1 cellular context compared by ENCODE assay signal in genomic region chr16:53434436-53435065, GRCh38.
A peak's percentile ranks its signal among the peaks of the same experiment; 100 is the strongest.
TF ChIP-seq lines count a peak whose summit lies in the region.

Gene RBL2, plus strand, starts transcription at chr16:53434471. Its CDS starts 86 bp downstream, at chr16:53434557.

TF ChIP-seq in GM12878, 131 proteins besides CTCF, POLR2A, EP300 and RAD21 (continued from another document and continues in another):
- TF ChIP-seq REST (IDR thresholded peaks at IDR 0.05; ENCODE audit: low read depth, low read length), result no peak
- TF ChIP-seq ZNF592 (IDR thresholded peaks at IDR 0.05), result no peak
- no peak for TF ChIP-seq SREBF2 (IDR thresholded peaks at IDR 0.05; ENCODE audit: low read length)
- peak; percentile 72; the same call in 1 of the 2 replicates for TF ChIP-seq ASH2L (IDR thresholded peaks at IDR 0.05; ENCODE audit: borderline replicate concordance, low read depth)
- TF ChIP-seq ZBED1 (IDR thresholded peaks at IDR 0.05; ENCODE audit: borderline replicate concordance), result no peak
- TF ChIP-seq GATAD2B (conservative IDR thresholded peaks at IDR 0.05; ENCODE audit: low read depth), result peak; percentile 95
- no peak; the same call in 1 of the 2 replicates for TF ChIP-seq SIN3A (IDR thresholded peaks at IDR 0.05; ENCODE audit: low read depth, low read length)
- TF ChIP-seq RB1 (IDR thresholded peaks at IDR 0.05; ENCODE audit: borderline replicate concordance), result 0 out of 2 replicates have a peak, but pooled peaks have one; percentile 66
- TF ChIP-seq HDAC6 (IDR thresholded peaks at IDR 0.05; ENCODE audit: unreplicated experiment), result no peak
- 0 out of 2 replicates have a peak, but pooled peaks have one; percentile 4 for TF ChIP-seq NBN (IDR thresholded peaks at IDR 0.05)
- peak; percentile 46; the same call in 1 of the 2 replicates for TF ChIP-seq SPI1 (IDR thresholded peaks at IDR 0.05; ENCODE audit: borderline replicate concordance, insufficient read depth, low read depth, low read length)
- TF ChIP-seq ZZZ3 (IDR thresholded peaks at IDR 0.05; ENCODE audit: control insufficient read depth, insufficient read length, low read depth), result no peak
- no peak for TF ChIP-seq EED (IDR thresholded peaks at IDR 0.05; ENCODE audit: low read depth)
- no peak for TF ChIP-seq SMAD1 (IDR thresholded peaks at IDR 0.05; ENCODE audit: low read depth, partially characterized antibody)
- TF ChIP-seq ZNF274 (IDR thresholded peaks at IDR 0.05; ENCODE audit: insufficient read depth, insufficient read length), result no peak
- no peak for TF ChIP-seq USF1 (IDR thresholded peaks at IDR 0.05; ENCODE audit: borderline replicate concordance, extremely low read length, insufficient read depth, low read depth, low read length)
- no peak for TF ChIP-seq PRDM15 (CRISPR knock-in tag; IDR thresholded peaks at IDR 0.05)
- TF ChIP-seq ZNF24 (IDR thresholded peaks at IDR 0.05), result peak; percentile 50; the same call in 1 of the 2 replicates
- TF ChIP-seq MYB (IDR thresholded peaks at IDR 0.05; ENCODE audit: borderline replicate concordance, low read depth, low read length), result no peak
- no peak for TF ChIP-seq JUNB (IDR thresholded peaks at IDR 0.05)
- no peak for TF ChIP-seq ZNF622 (IDR thresholded peaks at IDR 0.05)
- TF ChIP-seq FOS (IDR thresholded peaks at IDR 0.05; ENCODE audit: borderline replicate concordance, extremely low read depth, insufficient read length), result no peak
- peak; percentile 13; the same call in 1 of the 2 replicates for TF ChIP-seq CHD2 (IDR thresholded peaks at IDR 0.05; ENCODE audit: borderline replicate concordance, low read depth, low read length)
- TF ChIP-seq BHLHE40 (IDR thresholded peaks at IDR 0.05; ENCODE audit: borderline replicate concordance in 1 of 2, low read depth in 2 of 2, low read length in 1 of 2), result peak in 1 of 2 experiments; percentile 64; a peak in 2 of 4 replicates
- TF ChIP-seq SP1 (IDR thresholded peaks at IDR 0.05; ENCODE audit: low read depth, low read length), result peak; percentile 7
- no peak; the same call in 1 of the 2 replicates for TF ChIP-seq ZNF217 (IDR thresholded peaks at IDR 0.05)
- TF ChIP-seq IKZF1 (conservative IDR thresholded peaks at IDR 0.05), result peak; percentile 98
- peak; percentile 75 for TF ChIP-seq ZNF687 (IDR thresholded peaks at IDR 0.05)
- no peak for TF ChIP-seq SMC3 (IDR thresholded peaks at IDR 0.05; ENCODE audit: borderline replicate concordance, low read length)
- TF ChIP-seq BCLAF1 (IDR thresholded peaks at IDR 0.05), result no peak
- TF ChIP-seq MAX (IDR thresholded peaks at IDR 0.05; ENCODE audit: low read depth, low read length), result peak; percentile 8; the same call in 1 of the 2 replicates
- no peak for TF ChIP-seq E2F4 (IDR thresholded peaks at IDR 0.05; ENCODE audit: low read depth, low read length)
- TF ChIP-seq POU2F2 (IDR thresholded peaks at IDR 0.05; ENCODE audit: borderline replicate concordance, low read depth, low read length), result no peak
- TF ChIP-seq NR2F1 (conservative IDR thresholded peaks at IDR 0.05), result peak; percentile 42
- TF ChIP-seq BCL3 (IDR thresholded peaks at IDR 0.05; ENCODE audit: borderline replicate concordance, insufficient read depth, low read depth, low read length, poor library complexity, severe bottlenecking), result no peak
